ENCODE assay signal across 22 cellular contexts in the genomic region with DNA sequence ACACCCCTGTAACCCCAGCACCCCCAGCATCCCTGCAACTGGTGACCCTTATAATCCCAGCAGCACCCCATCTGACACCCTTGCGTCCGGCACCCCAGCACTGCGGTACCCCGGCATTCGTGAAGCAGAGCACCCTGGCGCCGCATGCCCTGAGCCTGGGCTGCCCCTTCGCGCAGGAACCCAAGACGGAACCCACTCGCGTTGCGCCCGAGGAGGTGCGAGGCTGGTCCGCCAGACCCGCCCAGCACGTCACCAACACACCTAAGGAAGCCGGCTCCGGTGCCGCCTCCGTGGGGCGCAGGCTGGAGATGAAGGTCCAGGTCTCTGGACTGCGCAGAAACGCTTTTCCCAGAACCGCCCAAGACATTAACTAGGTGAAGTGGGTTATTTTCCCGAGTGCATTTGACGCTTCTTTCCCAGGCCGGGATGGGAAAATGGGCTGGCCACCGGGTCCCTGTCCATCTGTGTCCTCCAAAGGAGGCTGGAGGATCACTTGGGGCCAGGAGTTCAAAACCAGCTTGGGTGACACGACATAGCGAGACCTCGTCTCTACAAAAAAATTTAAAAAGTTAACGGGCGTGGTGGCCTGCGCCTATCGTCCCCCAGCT.
"Had no signal": no experiment of that assay in that cellular context is flagged by ENCODE, and none has a peak within 500 bp of the region (broad histone marks: within the 10 kb centered on the region; RNA-seq: fewer than 3 reads in every experiment).

No MANE protein-coding gene starts in this region.

- H3K36me3 ChIP-seq: breast epithelium, pancreas, prostate gland, sigmoid colon, tibial nerve had no signal

- H3K9me3 Mint-ChIP-seq: activated CD4-positive, alpha-beta memory T cell treated with anti-CD3 and anti-CD28 coated beads, Interleukin-2, amount 10 ng/mL, durations not matched to agents 7 days and 5 days; activated naive CD4-positive, alpha-beta T cell treated with anti-CD3 and anti-CD28 coated beads, Interleukin-2, amount 10 ng/mL, durations not matched to agents 7 days and 5 days; activated T-cell treated with anti-CD3 and anti-CD28 coated beads, Interleukin-2, amount 50 U/mL, for 4 hours; central memory CD8-positive, alpha-beta T cell; dendritic cell treated with granulocyte-macrophage colony-stimulating factor and Interleukin-4, amounts not matched to agents 40 ng/mL and 50 ng/mL, for 4 days; endodermal cell; mesothelial cell of epicardium; nephron progenitor cell had no signal

- H3K4me1 ChIP-seq: breast epithelium, pancreas, prostate gland, sigmoid colon, tibial nerve had no signal

- H3K36me3 Mint-ChIP-seq: activated naive CD4-positive, alpha-beta T cell treated with anti-CD3 and anti-CD28 coated beads, Interleukin-2, amount 10 ng/mL, durations not matched to agents 7 days and 5 days; mesothelial cell of epicardium had no signal

- H3K27ac Mint-ChIP-seq: activated CD4-positive, alpha-beta memory T cell treated with anti-CD3 and anti-CD28 coated beads, Interleukin-2, amount 10 ng/mL, durations not matched to agents 7 days and 5 days; activated naive CD4-positive, alpha-beta T cell treated with anti-CD3 and anti-CD28 coated beads, Interleukin-2, amount 10 ng/mL, durations not matched to agents 7 days and 5 days; dendritic cell treated with granulocyte-macrophage colony-stimulating factor and Interleukin-4, amounts not matched to agents 40 ng/mL and 50 ng/mL, for 4 days; endodermal cell; mesothelial cell of epicardium; naive B cell; nephron progenitor cell had no signal

- H3K4me3 ChIP-seq: breast epithelium, pancreas, prostate gland, sigmoid colon, tibial nerve had no signal

- H3K27ac ChIP-seq: breast epithelium, pancreas, prostate gland, sigmoid colon, tibial nerve had no signal

- H3K9me3 ChIP-seq: breast epithelium, pancreas, prostate gland, sigmoid colon had no signal

- H3K4me3 Mint-ChIP-seq: activated CD4-positive, alpha-beta memory T cell treated with anti-CD3 and anti-CD28 coated beads, Interleukin-2, amount 10 ng/mL, durations not matched to agents 7 days and 5 days; activated naive CD4-positive, alpha-beta T cell treated with anti-CD3 and anti-CD28 coated beads, Interleukin-2, amount 10 ng/mL, durations not matched to agents 7 days and 5 days; activated T-cell treated with anti-CD3 and anti-CD28 coated beads, Interleukin-2, amount 50 U/mL, for 4 hours; central memory CD8-positive, alpha-beta T cell; dendritic cell treated with granulocyte-macrophage colony-stimulating factor and Interleukin-4, amounts not matched to agents 40 ng/mL and 50 ng/mL, for 4 days; endodermal cell; mesothelial cell of epicardium; nephron progenitor cell had no signal

- H3K4me1 Mint-ChIP-seq: mesothelial cell of epicardium had no signal

- DNase-seq: activated CD4-positive, alpha-beta T cell treated with anti-CD3 and anti-CD28 coated beads for 4 hours; activated CD8-positive, alpha-beta memory T cell treated with anti-CD3 and anti-CD28 coated beads, Interleukin-2, amount 50 U/mL, for 48 hours; activated T-cell treated with anti-CD3 and anti-CD28 coated beads, Interleukin-2, amount 50 U/mL, for 4 hours; endodermal cell; hippocampal formation; left cardiac atrium; naive B cell; nephron progenitor cell; nucleus accumbens; pancreas; retina; sigmoid colon; stimulated activated CD4-positive, alpha-beta T cell treated with anti-CD3 and anti-CD28 coated beads, Interleukin-1b, Interleukin-23, amount 100 ng/mL, for 48 hours; stimulated activated naive CD4-positive, alpha-beta T cell treated with Interleukin-2 at 50 U/mL for 16 hours had no signal
